In genomic region chr3:186070123-186070522, GRCh38 we compare ENCODE assay signal across 24 cellular contexts. TPM values are rescaled to one million over a fixed set of nuclear protein-coding genes. Genes with fewer than 3 reads are reported as not detected.
"Had no signal": no experiment of that assay in that cellular context is flagged by ENCODE, and none has a peak within 500 bp of the region (broad histone marks: within the 10 kb centered on the region; RNA-seq: fewer than 3 reads in every experiment).

No MANE protein-coding gene starts in this region.

- H3K27ac Mint-ChIP-seq: dendritic cell treated with granulocyte-macrophage colony-stimulating factor and Interleukin-4, amounts not matched to agents 40 ng/mL and 50 ng/mL, for 4 days; endodermal cell; naive thymus-derived CD4-positive, alpha-beta T cell; stimulated activated naive B cell treated with anti-CD40 and anti-IgM and Interleukin-4, amounts not matched to agents 10 μg/mL and 1 μg/mL and 100 μg/mL, for 72 hours; stimulated activated naive CD8-positive, alpha-beta T cell treated with anti-CD3 and anti-CD28 coated beads, Interleukin-15, Interleukin-2, amounts not matched to agents 100 ng/mL and 50 ng/mL, for 24 hours had no signal

- H3K4me3 Mint-ChIP-seq: dendritic cell treated with granulocyte-macrophage colony-stimulating factor and Interleukin-4, amounts not matched to agents 40 ng/mL and 50 ng/mL, for 4 days; endodermal cell; naive thymus-derived CD4-positive, alpha-beta T cell; nephron; stimulated activated naive B cell treated with anti-CD40 and anti-IgM and Interleukin-4, amounts not matched to agents 10 μg/mL and 1 μg/mL and 100 μg/mL, for 72 hours; stimulated activated naive CD8-positive, alpha-beta T cell treated with anti-CD3 and anti-CD28 coated beads, Interleukin-15, Interleukin-2, amounts not matched to agents 100 ng/mL and 50 ng/mL, for 24 hours had no signal

- H3K9me3 ChIP-seq: colonic mucosa, gastrocnemius medialis, prostate gland, thoracic aorta, upper lobe of left lung had no signal

- H3K27me3 ChIP-seq: colonic mucosa, gastrocnemius medialis, spleen, tibial nerve, upper lobe of left lung had no signal

- H3K9me3 Mint-ChIP-seq: dendritic cell treated with granulocyte-macrophage colony-stimulating factor and Interleukin-4, amounts not matched to agents 40 ng/mL and 50 ng/mL, for 4 days; stimulated activated naive CD8-positive, alpha-beta T cell treated with anti-CD3 and anti-CD28 coated beads, Interleukin-15, Interleukin-2, amounts not matched to agents 100 ng/mL and 50 ng/mL, for 24 hours had no signal

- H3K27me3 Mint-ChIP-seq: stimulated activated naive B cell treated with anti-CD40 and anti-IgM and Interleukin-4, amounts not matched to agents 10 μg/mL and 1 μg/mL and 100 μg/mL, for 72 hours had no signal

- H3K36me3 ChIP-seq: colonic mucosa, prostate gland, thoracic aorta had no signal

- DNase-seq: colonic mucosa; effector CD8-positive, alpha-beta T cell; endodermal cell; gastrocnemius medialis; head of caudate nucleus; mesenchymal stem cell; midbrain; naive thymus-derived CD4-positive, alpha-beta T cell; nucleus accumbens; right cardiac atrium; spleen; stimulated activated naive B cell treated with anti-CD40 and anti-IgM and Interleukin-4, amounts not matched to agents 10 μg/mL and 1 μg/mL and 100 μg/mL, for 72 hours; upper lobe of left lung had no signal

- H3K4me3 ChIP-seq: colonic mucosa, gastrocnemius medialis, lung, prostate gland, skin epidermis, spleen, thoracic aorta, tibial nerve, upper lobe of left lung had no signal

- H3K4me1 ChIP-seq: colonic mucosa, gastrocnemius medialis, prostate gland had no signal

- ATAC-seq: esophagus mucosa; gastrocnemius medialis; left lobe of liver; naive thymus-derived CD4-positive, alpha-beta T cell; right cardiac atrium; stimulated activated naive B cell treated with anti-CD40 and anti-IgM and Interleukin-4, amounts not matched to agents 10 μg/mL and 1 μg/mL and 100 μg/mL, for 72 hours had no signal

- H3K27ac ChIP-seq: colonic mucosa, epithelial cell of prostate, gastrocnemius medialis, prostate gland, skin epidermis, thoracic aorta, tibial nerve, upper lobe of left lung had no signal

RNA-seq across cellular contexts. Expression of gene ETV5, which starts 38.8 kb away (rescaled TPM):
- polyA plus RNA-seq: naive thymus-derived CD4-positive, alpha-beta T cell had no signal
